8 cellular contexts compared by ENCODE assay signal in genomic region chr16:28210264-28210663, GRCh38. TPM values are rescaled to one million over a fixed set of nuclear protein-coding genes. Genes with fewer than 3 reads are reported as not detected.
DNase-seq lines count a peak whose midpoint lies in the region; ATAC-seq and TF ChIP-seq lines count a peak whose summit lies in the region.

No MANE protein-coding gene starts in this region.

- H3K9me3 ChIP-seq in left ventricle myocardium inferior (replicated peaks) (no peaks in the 10 kb centered on the region), adipocyte (ENCODE audit: control insufficient read depth, low read length) (no peaks in the 10 kb centered on the region), vagina (no peaks in the 10 kb centered on the region)

- peak overlapping the region; percentile 5 for H3K27ac Mint-ChIP-seq in memory B cell

- H3K9ac ChIP-seq in adipocyte (ENCODE audit: low read length) = peak overlapping the region; percentile 93

- peaks cover 34% of the 10 kb centered on the region for H3K4me1 ChIP-seq in left ventricle myocardium inferior
- H3K4me1 ChIP-seq in adipocyte (ENCODE audit: control insufficient read depth, insufficient read depth, low read length) = peaks cover 18% of the 10 kb centered on the region
- H3K4me1 ChIP-seq in vagina = peaks cover 30% of the 10 kb centered on the region

- peak overlapping the region; percentile 90 for H3K4me3 ChIP-seq in left ventricle myocardium inferior
- H3K4me3 ChIP-seq in adipocyte (ENCODE audit: low read length) = peak overlapping the region; percentile 94
- peak overlapping the region; percentile 81 to 95 for H3K4me3 ChIP-seq in vagina

- peaks cover 2% of the 10 kb centered on the region for H3K9me3 Mint-ChIP-seq in memory B cell

- peak overlapping the region; percentile 87 for H3K27ac ChIP-seq in left ventricle myocardium inferior (replicated peaks)
- peak overlapping the region; percentile 89 for H3K27ac ChIP-seq in vagina

- no peak for TF ChIP-seq POLR2A in vagina (IDR thresholded peaks at IDR 0.05)

- no peak for DNase-seq in left ventricle myocardium inferior
- no peak for DNase-seq in Right ventricle myocardium superior
- DNase-seq in adipocyte (ENCODE audit: low read depth) = no peak
- no peak for DNase-seq in memory B cell (ENCODE audit: low spot score in 2 of 2)
- no peak for DNase-seq in vagina (ENCODE audit: extremely low spot score in 2 of 2)
- DNase-seq in AG08396 (ENCODE audit: low spot score) = no peak
- DNase-seq in SW480 (ENCODE audit: low spot score) = no peak
- DNase-seq in amygdala (lab: John Stamatoyannopoulos, UW) = no peak

- H3K36me3 ChIP-seq in left ventricle myocardium inferior (peaks cover 26% of the 10 kb centered on the region), adipocyte (ENCODE audit: control insufficient read depth, insufficient read depth, low read length, severe bottlenecking) (peaks cover 18% of the 10 kb centered on the region), vagina (no peaks in the 10 kb centered on the region)

- H3K36me3 Mint-ChIP-seq in memory B cell = peaks cover 15% of the 10 kb centered on the region

- no peaks in the 10 kb centered on the region for H3K27me3 Mint-ChIP-seq in memory B cell

- peaks cover 22% of the 10 kb centered on the region for H3K4me1 Mint-ChIP-seq in memory B cell

- H3K4me3 Mint-ChIP-seq in memory B cell = peak overlapping the region; percentile 82

- no peak for ATAC-seq in Right ventricle myocardium superior (ENCODE audit: poor library complexity)
- ATAC-seq in memory B cell (ENCODE audit: low read depth) = no peak

- intact Hi-C loops in left ventricle myocardium inferior (cut with micrococcal nuclease) (no loop called here), Right ventricle myocardium superior (cut with DNase I) (no loop called here), vagina (cut with DNase I) (no loop called here)

- no peak for TF ChIP-seq CTCF in left ventricle myocardium inferior (IDR thresholded peaks at IDR 0.05; ENCODE audit: borderline replicate concordance)
- TF ChIP-seq CTCF in vagina (IDR thresholded peaks at IDR 0.05) = no peak

- H3K27me3 ChIP-seq in left ventricle myocardium inferior (ENCODE audit: low read depth) (no peaks in the 10 kb centered on the region), adipocyte (replicated peaks; ENCODE audit: control insufficient read depth, insufficient read depth, low read length) (no peaks in the 10 kb centered on the region), vagina (no peaks in the 10 kb centered on the region)

RNA-seq across cellular contexts. Expression of gene XPO6, which starts 1.5 kb away (rescaled TPM):
- 26.4 TPM for total RNA-seq in left ventricle myocardium inferior
- total RNA-seq in Right ventricle myocardium superior = 25.2 TPM
- 72.7 TPM for total RNA-seq in vagina
